Comparison of ENCODE assay signal across 1 cellular context in the genomic region with DNA sequence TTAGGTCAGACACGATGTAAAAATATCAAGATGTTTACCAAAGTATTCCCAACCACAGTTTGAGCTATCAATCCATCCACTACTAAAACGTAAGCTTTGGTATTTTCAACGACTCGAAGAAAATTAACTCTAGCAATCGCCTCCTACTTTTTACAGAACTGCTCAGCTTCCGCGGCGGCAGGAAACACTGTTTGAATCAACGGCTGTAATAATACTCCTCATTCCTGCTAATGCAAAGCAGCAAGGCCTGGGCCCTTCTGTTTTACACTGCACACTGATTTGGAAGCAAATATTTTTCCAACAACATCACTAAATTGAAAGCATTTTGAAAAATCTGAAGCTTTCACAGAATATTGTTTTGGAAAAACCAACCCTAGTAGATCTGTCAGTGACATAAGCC.
TF ChIP-seq lines count a peak whose summit lies in the region.

No MANE protein-coding gene starts in this region.

TF ChIP-seq in endothelial cell of umbilical vein, 7 proteins besides CTCF, POLR2A, EP300 and RAD21 (continued from another document):
- TF ChIP-seq, protein P1, sequence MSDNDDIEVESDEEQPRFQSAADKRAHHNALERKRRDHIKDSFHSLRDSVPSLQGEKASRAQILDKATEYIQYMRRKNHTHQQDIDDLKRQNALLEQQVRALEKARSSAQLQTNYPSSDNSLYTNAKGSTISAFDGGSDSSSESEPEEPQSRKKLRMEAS (IDR thresholded peaks at IDR 0.05; ENCODE audit: insufficient read depth, insufficient read length): no peak
- TF ChIP-seq FOS (IDR thresholded peaks at IDR 0.05; ENCODE audit: borderline replicate concordance, insufficient read depth, low read length) (no peak), EZH2 (IDR thresholded peaks at IDR 0.05; ENCODE audit: borderline replicate concordance, low read depth, low read length, severe bottlenecking) (no peak), GATA2 (IDR thresholded peaks at IDR 0.05; ENCODE audit: insufficient read depth, insufficient read length, low read depth, low read length) (no peak), POLR2AphosphoS5 (IDR thresholded peaks at IDR 0.05; ENCODE audit: insufficient read depth, low read depth, low read length) (no peak), JUN (IDR thresholded peaks at IDR 0.05; ENCODE audit: borderline replicate concordance, insufficient read depth, insufficient read length, low read depth) (no peak)
